8 cellular contexts compared by ENCODE assay signal in genomic region chr3:160754855-160755747, GRCh38. TPM values are rescaled to one million over a fixed set of nuclear protein-coding genes. Genes with fewer than 3 reads are reported as not detected.
DNase-seq lines count a peak whose midpoint lies in the region; ATAC-seq and TF ChIP-seq lines count a peak whose summit lies in the region.

No MANE protein-coding gene starts in this region.

- H3K4me3 ChIP-seq in GM06990 (replicated peaks; ENCODE audit: low read depth, low read length) = peak overlapping the region; percentile 65
- peak overlapping the region; percentile 78 to 91 for H3K4me3 ChIP-seq in gastroesophageal sphincter

- H3K9me3 ChIP-seq in gastroesophageal sphincter = no peaks in the 10 kb centered on the region

- H3K36me3 ChIP-seq in GM06990 (ENCODE audit: control insufficient read depth, insufficient read depth, low read length) = no peaks in the 10 kb centered on the region
- no peaks in the 10 kb centered on the region for H3K36me3 ChIP-seq in gastroesophageal sphincter

- peak; percentile 65 to 76 for TF ChIP-seq POLR2A in gastroesophageal sphincter (IDR thresholded peaks at IDR 0.05)

- peak; percentile 94 for ATAC-seq in gastroesophageal sphincter

- WGBS in gastroesophageal sphincter (ENCODE audit: low coverage in 1 of 2), 2 donors = no CpG with 5 or more reads among the region's 85 CpGs

- H3K4me1 Mint-ChIP-seq in HFFc6 (ENCODE audit: low read depth) = peaks cover 22% of the 10 kb centered on the region
- H3K4me1 Mint-ChIP-seq in activated naive CD4-positive, alpha-beta T cell treated with anti-CD3 and anti-CD28 coated beads, Interleukin-2, amount 10 ng/mL, durations not matched to agents 7 days and 5 days = peaks cover 40% of the 10 kb centered on the region

- H3K9me3 Mint-ChIP-seq in HFFc6 = no peaks in the 10 kb centered on the region
- no peaks in the 10 kb centered on the region for H3K9me3 Mint-ChIP-seq in activated naive CD4-positive, alpha-beta T cell treated with anti-CD3 and anti-CD28 coated beads, Interleukin-2, amount 10 ng/mL, durations not matched to agents 7 days and 5 days

- peaks cover 20% of the 10 kb centered on the region for H3K27me3 Mint-ChIP-seq in HFFc6 (ENCODE audit: insufficient read depth)
- peaks cover 29% of the 10 kb centered on the region for H3K27me3 Mint-ChIP-seq in activated naive CD4-positive, alpha-beta T cell treated with anti-CD3 and anti-CD28 coated beads, Interleukin-2, amount 10 ng/mL, durations not matched to agents 7 days and 5 days

- peak overlapping the region; percentile 95 for H3K27ac Mint-ChIP-seq in HFFc6
- peak overlapping the region; percentile 98 for H3K27ac Mint-ChIP-seq in activated naive CD4-positive, alpha-beta T cell treated with anti-CD3 and anti-CD28 coated beads, Interleukin-2, amount 10 ng/mL, durations not matched to agents 7 days and 5 days

- TF ChIP-seq CTCF in GM06990 (IDR thresholded peaks at IDR 0.05; ENCODE audit: insufficient read depth, low read length, poor library complexity, severe bottlenecking) (no peak), HFFc6 (IDR thresholded peaks at IDR 0.05) (no peak), gastroesophageal sphincter (IDR thresholded peaks at IDR 0.05) (peak in 2 of 4 experiments; percentile 22 to 31)

- H3K27ac ChIP-seq in gastroesophageal sphincter (peak overlapping the region; percentile 80 to 96 (median 96)), substantia nigra (ENCODE audit: low read depth, low read length, poor library complexity, severe bottlenecking) (peak overlapping the region; percentile 95)

- peaks cover 0 to 40% (median 0%) of the 10 kb centered on the region in 3 donors for H3K4me1 ChIP-seq in gastroesophageal sphincter

- peak overlapping the region; percentile 98 for H3K4me3 Mint-ChIP-seq in HFFc6
- H3K4me3 Mint-ChIP-seq in activated naive CD4-positive, alpha-beta T cell treated with anti-CD3 and anti-CD28 coated beads, Interleukin-2, amount 10 ng/mL, durations not matched to agents 7 days and 5 days = peak overlapping the region; percentile 98

- in situ Hi-C loops in SK-MEL-5 (cut with HindIII; ENCODE audit: low pct_unique_long_range_greater_than_20kb, low sequenced_read_pairs) = no loop called here

- H3K36me3 Mint-ChIP-seq in HFFc6 (ENCODE audit: low read depth) = no peaks in the 10 kb centered on the region
- H3K36me3 Mint-ChIP-seq in activated naive CD4-positive, alpha-beta T cell treated with anti-CD3 and anti-CD28 coated beads, Interleukin-2, amount 10 ng/mL, durations not matched to agents 7 days and 5 days = peaks cover 4% of the 10 kb centered on the region

- no peak for TF ChIP-seq EP300 in gastroesophageal sphincter (IDR thresholded peaks at IDR 0.05)

- H3K27me3 ChIP-seq in GM06990 (replicated peaks; ENCODE audit: control insufficient read depth, insufficient read depth, low read length) (peaks cover 2% of the 10 kb centered on the region), gastroesophageal sphincter (no peaks in the 10 kb centered on the region)

- DNase-seq in GM06990 (ENCODE audit: extremely low read depth, insufficient read length) (peak; percentile 95), HFFc6 (peak; percentile 89), MV-4-11 (lab: John Stamatoyannopoulos, UW) (peak; percentile 89), SK-MEL-5 (ENCODE audit: low read depth, low spot score) (peak; percentile 90), non-pigmented ciliary epithelial cell (ENCODE audit: low read depth) (peak; percentile 50), substantia nigra (lab: John Stamatoyannopoulos, UW) (peak; percentile 78 to 97 (median 93))
- DNase-seq in activated naive CD4-positive, alpha-beta T cell treated with anti-CD3 and anti-CD28 coated beads, Interleukin-2, amount 10 ng/mL, durations not matched to agents 7 days and 5 days = peak; percentile 94

- CTCF ChIA-PET in activated naive CD4-positive, alpha-beta T cell treated with anti-CD3 and anti-CD28 coated beads, Interleukin-2, amount 10 ng/mL, durations not matched to agents 7 days and 5 days (lab: Charles Lee) = interaction anchor here (1.2 kb wide), 1 partner anchor 186 kb away, joined by 5 read pairs; no protein-coding TSS in a partner anchor

RNA-seq across cellular contexts. Expression of gene PPM1L, which starts 0.9 kb away (rescaled TPM):
- 1 to 10 TPM; 1.3 to 1.7 (median 1.6) TPM for total RNA-seq in HFFc6 (2021; fragmentation: NEBNext Ultra II Directional; extraction: Animal tissue kit (Norgen Biotek cat#: 25700))
- total RNA-seq in SK-MEL-5 (2014; rRNA removed; shearing (Covaris generic)) = 1.0 and 1.1 TPM in 2 replicates
- 0.86 and 1.7 TPM in 2 replicates for polyA plus RNA-seq in SK-MEL-5 (2015; cell fraction: cytosol; rRNA removed)
- polyA plus RNA-seq in SK-MEL-5 (2015; cell fraction: nucleus; rRNA removed) = 0.74 and 1.3 TPM in 2 replicates
- total RNA-seq in gastroesophageal sphincter = 10 to 100 TPM; 47.4 to 93.1 (median 60.6) TPM

Comparison
In these comparisons a context has a peak if more than half of its experiments do, and no peak if none do; other contexts are left out.
1. Peak in every context shown above with its lines: DNase-seq, ATAC-seq, H3K4me3 ChIP-seq and H3K27ac ChIP-seq.
2. RNA of gene PPM1L, which starts 0.9 kb away (total RNA-seq): 47.4 to 93.1 TPM in gastroesophageal sphincter; 1.3 to 1.7 TPM in HFFc6 and 1.0 to 1.1 TPM in SK-MEL-5; every median in the first group is over 10 times any median in the second.